Comparison of ENCODE assay signal across 19 cellular contexts in the genomic region with DNA sequence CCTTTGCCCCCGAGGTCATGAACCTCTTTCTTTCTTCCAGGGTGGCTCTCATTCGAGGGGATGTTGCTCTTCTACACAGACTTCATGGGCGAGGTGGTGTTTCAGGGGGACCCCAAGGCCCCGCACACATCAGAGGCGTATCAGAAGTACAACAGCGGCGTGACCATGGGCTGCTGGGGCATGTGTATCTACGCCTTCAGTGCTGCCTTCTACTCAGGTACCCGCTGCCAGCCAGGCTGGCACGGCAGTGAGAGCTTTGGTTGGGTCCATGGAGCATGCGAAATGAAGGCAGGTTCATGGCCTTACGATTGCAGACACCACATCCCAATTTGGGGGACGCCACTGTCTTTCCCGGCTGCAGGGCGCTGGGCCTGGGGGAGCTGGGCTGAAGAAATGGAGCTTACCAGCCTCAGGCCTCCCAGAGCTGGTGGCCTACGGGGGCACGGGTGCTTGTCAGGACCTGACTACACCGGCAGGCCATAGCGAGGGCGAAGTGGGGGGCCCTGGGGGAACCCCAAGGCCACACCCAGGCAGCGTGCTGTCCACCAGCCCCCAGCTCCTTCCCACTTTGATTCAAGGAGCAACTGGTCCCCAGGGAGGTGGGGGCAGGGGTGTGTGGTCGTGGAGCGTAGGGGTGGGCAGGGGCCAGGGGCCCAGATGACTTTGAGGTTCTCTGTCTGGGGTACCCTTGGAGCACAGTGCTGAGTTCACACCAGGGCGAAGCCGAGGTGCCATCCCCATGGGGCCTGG. TPM values are rescaled to one million over a fixed set of nuclear protein-coding genes. Genes with fewer than 3 reads are reported as not detected.
DNase-seq lines count a peak whose midpoint lies in the region; ATAC-seq, FAIRE-seq and TF ChIP-seq lines count a peak whose summit lies in the region.
"Had no signal": no experiment of that assay in that cellular context is flagged by ENCODE, and none has a peak within 500 bp of the region (broad histone marks: within the 10 kb centered on the region; RNA-seq: fewer than 3 reads in every experiment).

No MANE protein-coding gene starts in this region.

- H4K91ac ChIP-seq in H9 (ENCODE audit: insufficient read length, low read depth, low read length) (no peak overlapping the region), H1 (replicated peaks; ENCODE audit: insufficient read length, low read length) (no peak overlapping the region), mesenchymal stem cell (ENCODE audit: low read length) (peak overlapping the region; percentile 48)

- H4K20me1 ChIP-seq in H9 (ENCODE audit: control insufficient read depth, insufficient read depth, insufficient read length), result no peaks in the 10 kb centered on the region
- no peaks in the 10 kb centered on the region for H4K20me1 ChIP-seq in H1 (replicated peaks in 1 of 2; ENCODE audit: control insufficient read depth in 1 of 2, insufficient read depth in 2 of 2, low read length in 2 of 2)

- H3K9ac ChIP-seq in H9 (ENCODE audit: extremely low read depth, insufficient read length, low read length) (no peak overlapping the region), H1 (replicated peaks in 1 of 4; ENCODE audit: extremely low read depth in 1 of 4, low read depth in 3 of 4, low read length in 3 of 4) (no peak overlapping the region), mesenchymal stem cell (ENCODE audit: low read length) (no peak overlapping the region)
- H3K9ac ChIP-seq: GM23248 had no signal

- H3K9me3 Mint-ChIP-seq in H9, result peaks cover 3 to 4% of the 10 kb centered on the region in 2 experiments; a peak in 4 of 5 replicates
- peaks cover 3% of the 10 kb centered on the region for H3K9me3 Mint-ChIP-seq in stimulated activated memory B cell treated with anti-CD40 and anti-IgM and Interleukin-4, amounts not matched to agents 10 μg/mL and 1 μg/mL and 100 μg/mL, for 72 hours

- no peak overlapping the region for H3K18ac ChIP-seq in H9 (ENCODE audit: insufficient read length, low read depth, low read length)
- no peak overlapping the region for H3K18ac ChIP-seq in H1 (ENCODE audit: extremely low read depth, low read length)
- no peak overlapping the region for H3K18ac ChIP-seq in mesenchymal stem cell (ENCODE audit: low read depth in 1 of 2, low read length in 2 of 2)

- H2BK15ac ChIP-seq in H9 (ENCODE audit: low read depth, low read length), result no peak overlapping the region
- H2BK15ac ChIP-seq in H1 (ENCODE audit: low read length), result no peak overlapping the region
- no peak overlapping the region for H2BK15ac ChIP-seq in mesenchymal stem cell (ENCODE audit: low read depth, poor library complexity, severe bottlenecking)

- H4K8ac ChIP-seq in H9 (replicated peaks; ENCODE audit: insufficient read length, low read depth, low read length) (no peak overlapping the region), H1 (ENCODE audit: extremely low read depth, insufficient read depth, low read length) (peak overlapping the region; percentile 68), mesenchymal stem cell (ENCODE audit: low read length) (no peak overlapping the region)

- H3K4me3 Mint-ChIP-seq in H9, result no peak overlapping the region
- H3K4me3 Mint-ChIP-seq in stimulated activated memory B cell treated with anti-CD40 and anti-IgM and Interleukin-4, amounts not matched to agents 10 μg/mL and 1 μg/mL and 100 μg/mL, for 72 hours, result no peak overlapping the region
- H3K4me3 Mint-ChIP-seq: CD4-positive, alpha-beta memory T cell; HFFc6 had no signal

- H3K27ac Mint-ChIP-seq in H9, result peak overlapping the region in 2 of 3 experiments; percentile 18 to 27; a peak in 1 of 7 replicates
- no peak overlapping the region for H3K27ac Mint-ChIP-seq in stimulated activated memory B cell treated with anti-CD40 and anti-IgM and Interleukin-4, amounts not matched to agents 10 μg/mL and 1 μg/mL and 100 μg/mL, for 72 hours
- H3K27ac Mint-ChIP-seq: HFFc6 had no signal

- peaks cover 2 to 6% (median 4%) of the 10 kb centered on the region in 3 experiments; a peak in 5 of 7 replicates for H3K36me3 Mint-ChIP-seq in H9 (ENCODE audit: insufficient read depth in 1 of 3, low read depth in 3 of 3)
- no peaks in the 10 kb centered on the region for H3K36me3 Mint-ChIP-seq in stimulated activated memory B cell treated with anti-CD40 and anti-IgM and Interleukin-4, amounts not matched to agents 10 μg/mL and 1 μg/mL and 100 μg/mL, for 72 hours

- H2BK12ac ChIP-seq in H9 (ENCODE audit: insufficient read length, low read depth, low read length) (no peak overlapping the region), H1 (ENCODE audit: low read depth, low read length) (no peak overlapping the region), mesenchymal stem cell (ENCODE audit: low read length in 2 of 2) (no peak overlapping the region)

- no peak for TF ChIP-seq CTCF in H9 (conservative IDR thresholded peaks at IDR 0.05)
- no peak for TF ChIP-seq CTCF in H1 (IDR thresholded peaks at IDR 0.05; ENCODE audit: control extremely low read depth in 1 of 3, insufficient read depth in 1 of 3, low read depth in 1 of 3, low read length in 3 of 3)

- H3K4me1 ChIP-seq in H9 (ENCODE audit: insufficient read depth, low read length), result no peaks in the 10 kb centered on the region
- H3K4me1 ChIP-seq in H1 (replicated peaks in 1 of 4; ENCODE audit: control insufficient read depth in 3 of 4, insufficient read depth in 4 of 4, low read length in 3 of 4), result no peaks in the 10 kb centered on the region
- peaks cover 3% of the 10 kb centered on the region for H3K4me1 ChIP-seq in mesenchymal stem cell (ENCODE audit: control insufficient read depth, insufficient read depth, low read depth, low read length)
- H3K4me1 ChIP-seq: HAP-1 had no signal

- no peak overlapping the region for H3K4me2 ChIP-seq in H9 (ENCODE audit: insufficient read depth, insufficient read length, low read length)
- no peak overlapping the region for H3K4me2 ChIP-seq in H1 (ENCODE audit: insufficient read depth in 1 of 2, low read depth in 2 of 2, low read length in 2 of 2)
- H3K4me2 ChIP-seq in mesenchymal stem cell (ENCODE audit: low read length, poor library complexity, severe bottlenecking), result no peak overlapping the region

- no peak overlapping the region for H2BK20ac ChIP-seq in H9 (ENCODE audit: low read depth, low read length, poor library complexity, severe bottlenecking)
- H2BK20ac ChIP-seq in H1 (ENCODE audit: low read length), result no peak overlapping the region

- CTCF ChIA-PET in H1 (lab: Charles Lee; ENCODE audit: partially characterized antibody), result interaction anchor here (0.6 to 2.0 kb wide), 5 partner anchors 9 to 175 kb away, joined by 3 to 7 read pairs (median 5); no protein-coding TSS in a partner anchor

- H2BK120ac ChIP-seq in H9 (ENCODE audit: low read depth, low read length, poor library complexity, severe bottlenecking) (no peak overlapping the region), H1 (replicated peaks; ENCODE audit: low read depth, low read length) (no peak overlapping the region), mesenchymal stem cell (ENCODE audit: low read depth, low read length) (no peak overlapping the region)

- H3K4me3 ChIP-seq in H1 (ENCODE audit: extremely low read depth in 1 of 4, insufficient read depth in 2 of 4, low read depth in 3 of 4, low read length in 4 of 4) (no peak overlapping the region), mesenchymal stem cell (ENCODE audit: insufficient read depth in 1 of 2, low read depth in 1 of 2, low read length in 2 of 2) (no peak overlapping the region)
- H3K4me3 ChIP-seq: GM23248, HAP-1 had no signal

- TF ChIP-seq POLR2A in H1 (IDR thresholded peaks at IDR 0.05; ENCODE audit: control extremely low read depth in 1 of 2, low read depth in 2 of 2, low read length in 2 of 2), result no peak

- no peak for TF ChIP-seq EP300 in H1 (IDR thresholded peaks at IDR 0.05; ENCODE audit: borderline replicate concordance in 1 of 2, low read depth in 2 of 2, low read length in 2 of 2)

- DNase-seq in H9 (no peak), H1 (ENCODE audit: low read depth in 1 of 2, low spot score in 2 of 2) (no peak), mesenchymal stem cell (no peak), islet precursor cell (no peak), NCI-H2227 treated with DMSO at 0.1 percent for 48 hours (lab: John Stamatoyannopoulos, UW) (no peak)
- DNase-seq: C1 segment of cervical spinal cord; Calu3; CD4-positive, alpha-beta memory T cell; COR-L47; DMS53; DMS79 treated with DMSO at 0.1 percent for 48 hours; GF-D8; GM23248; HFFc6 had no signal

- H3K56ac ChIP-seq in H9 (ENCODE audit: insufficient read length, low read depth, low read length) (no peak overlapping the region), H1 (replicated peaks; ENCODE audit: insufficient read length, low read depth, low read length) (no peak overlapping the region)

- no peak overlapping the region for H2BK5ac ChIP-seq in H9 (ENCODE audit: insufficient read length, low read length)
- H2BK5ac ChIP-seq in H1 (ENCODE audit: low read depth, low read length), result no peak overlapping the region
- H2BK5ac ChIP-seq in mesenchymal stem cell (ENCODE audit: low read depth, low read length, poor library complexity, severe bottlenecking), result no peak overlapping the region

- no peaks in the 10 kb centered on the region for H3K23me2 ChIP-seq in H9 (ENCODE audit: insufficient read length, low read depth, low read length, poor library complexity, severe bottlenecking)
- no peaks in the 10 kb centered on the region for H3K23me2 ChIP-seq in H1 (ENCODE audit: low read depth, low read length)

- POLR2A ChIA-PET in H1 (lab: Charles Lee; ENCODE audit: partially characterized antibody), result no interaction called here

- H3K4me1 Mint-ChIP-seq in H9, result no peaks in the 10 kb centered on the region
- H3K4me1 Mint-ChIP-seq in stimulated activated memory B cell treated with anti-CD40 and anti-IgM and Interleukin-4, amounts not matched to agents 10 μg/mL and 1 μg/mL and 100 μg/mL, for 72 hours, result no peaks in the 10 kb centered on the region
- H3K4me1 Mint-ChIP-seq: CD4-positive, alpha-beta memory T cell had no signal

- no peak overlapping the region for H2AK5ac ChIP-seq in H9 (ENCODE audit: insufficient read length, low read length)
- H2AK5ac ChIP-seq in H1 (ENCODE audit: low read depth, low read length), result no peak overlapping the region
- H2AK5ac ChIP-seq in mesenchymal stem cell (ENCODE audit: low read length, severe bottlenecking), result no peak overlapping the region

- TF ChIP-seq RAD21 in H1 (IDR thresholded peaks at IDR 0.05 in 1 of 2, conservative IDR thresholded peaks at IDR 0.05 in 1 of 2; ENCODE audit: low read depth in 2 of 2, low read length in 2 of 2), result no peak

- peak; percentile 28 for ATAC-seq in stimulated activated memory B cell treated with anti-CD40 and anti-IgM and Interleukin-4, amounts not matched to agents 10 μg/mL and 1 μg/mL and 100 μg/mL, for 72 hours
- no peak for ATAC-seq in GM19328 (IDR thresholded peaks at IDR 0.05; ENCODE audit: unreplicated experiment)

- H3K27ac ChIP-seq in H9 (ENCODE audit: insufficient read length, low read depth, low read length) (no peak overlapping the region), H1 (ENCODE audit: low read depth, low read length) (no peak overlapping the region), mesenchymal stem cell (ENCODE audit: low read length, poor library complexity, severe bottlenecking) (no peak overlapping the region)
- H3K27ac ChIP-seq: GM23248 had no signal

- H3K27me3 ChIP-seq in H9 (ENCODE audit: insufficient read depth, low read length) (no peaks in the 10 kb centered on the region), H1 (replicated peaks in 1 of 4; ENCODE audit: control insufficient read depth in 3 of 4, extremely low read depth in 1 of 4, insufficient read depth in 3 of 4, low read length in 3 of 4) (no peaks in the 10 kb centered on the region), mesenchymal stem cell (ENCODE audit: control insufficient read depth in 1 of 2, insufficient read depth in 1 of 2, low read length in 2 of 2) (no peaks in the 10 kb centered on the region)

- no peak for FAIRE-seq in H1 (lab: Jason Lieb, UNC)
- FAIRE-seq: GM12891, GM18507 had no signal

- H3K23ac ChIP-seq in H9 (ENCODE audit: insufficient read length, low read depth, low read length) (no peak overlapping the region), H1 (ENCODE audit: insufficient read length) (no peak overlapping the region), mesenchymal stem cell (ENCODE audit: low read length in 2 of 2) (no peak overlapping the region)

- H3K36me3 ChIP-seq in H1 (ENCODE audit: control insufficient read depth in 2 of 4, insufficient read depth in 4 of 4, low read length in 3 of 4) (no peaks in the 10 kb centered on the region), mesenchymal stem cell (ENCODE audit: control insufficient read depth in 1 of 2, insufficient read depth in 2 of 2, low read depth in 1 of 2, low read length in 2 of 2) (peaks cover 0 to 6% of the 10 kb centered on the region in 2 experiments)
- H3K36me3 ChIP-seq: HAP-1 had no signal

- H3K27me3 Mint-ChIP-seq in H9 (ENCODE audit: low read depth), result peaks cover 2% of the 10 kb centered on the region
- no peaks in the 10 kb centered on the region for H3K27me3 Mint-ChIP-seq in stimulated activated memory B cell treated with anti-CD40 and anti-IgM and Interleukin-4, amounts not matched to agents 10 μg/mL and 1 μg/mL and 100 μg/mL, for 72 hours
- H3K27me3 Mint-ChIP-seq: CD4-positive, alpha-beta memory T cell had no signal

- H3K14ac ChIP-seq in H9 (ENCODE audit: insufficient read depth, low read length) (no peak overlapping the region), H1 (ENCODE audit: insufficient read length) (no peak overlapping the region), mesenchymal stem cell (ENCODE audit: low read length in 2 of 2) (no peak overlapping the region)

- H3K9me3 ChIP-seq in H9 (ENCODE audit: control insufficient read depth, low read depth, low read length) (no peaks in the 10 kb centered on the region), H1 (ENCODE audit: insufficient read depth in 2 of 2, low read depth in 1 of 2, low read length in 1 of 2) (no peaks in the 10 kb centered on the region), mesenchymal stem cell (ENCODE audit: control insufficient read depth, low read length) (no peaks in the 10 kb centered on the region)
- H3K9me3 ChIP-seq: HAP-1 had no signal

- no peak overlapping the region for H4K5ac ChIP-seq in H9 (ENCODE audit: insufficient read length, low read depth, low read length)
- no peak overlapping the region for H4K5ac ChIP-seq in H1 (ENCODE audit: insufficient read length, low read depth, low read length)

- no CpG with 5 or more reads among the region's 25 CpGs for WGBS in H9 (ENCODE audit: extremely low coverage, insufficient read length, low lambda C conversion rate)
- WGBS in H1 (ENCODE audit: extremely low coverage in 1 of 2, insufficient coverage in 1 of 2, insufficient read length in 1 of 2, insufficient replicate concordance in 2 of 2, low coverage in 1 of 2, low lambda C conversion rate in 2 of 2, missing lambda C conversion rate in 1 of 2), 2 experiments, result 93% methylated on average over 22 of the region's 25 CpGs; no CpG with 5 or more reads in 1 of the 2 experiments
- WGBS in mesenchymal stem cell, result 93% methylated on average over 21 of the region's 25 CpGs

- H2AFZ ChIP-seq in H9 (ENCODE audit: low read length) (no peak overlapping the region), H1 (ENCODE audit: low read length) (no peak overlapping the region), mesenchymal stem cell (ENCODE audit: low read depth, low read length) (no peak overlapping the region)
- H2AFZ ChIP-seq: GM23248 had no signal

- H3K79me1 ChIP-seq in H9 (ENCODE audit: insufficient read depth, low read depth, low read length, poor library complexity, severe bottlenecking), result no peaks in the 10 kb centered on the region
- no peaks in the 10 kb centered on the region for H3K79me1 ChIP-seq in H1 (ENCODE audit: low read depth, low read length)
- no peaks in the 10 kb centered on the region for H3K79me1 ChIP-seq in mesenchymal stem cell (replicated peaks; ENCODE audit: low read length, poor library complexity, severe bottlenecking)

- H3K79me2 ChIP-seq in H9 (ENCODE audit: insufficient read depth, low read length), result no peaks in the 10 kb centered on the region
- H3K79me2 ChIP-seq in H1 (ENCODE audit: control insufficient read depth in 1 of 2, insufficient read depth in 2 of 2, low read length in 2 of 2), result no peaks in the 10 kb centered on the region

- H3K4ac ChIP-seq in H9 (ENCODE audit: low read depth, low read length) (no peak overlapping the region), H1 (replicated peaks; ENCODE audit: insufficient read length, low read depth, low read length) (no peak overlapping the region), mesenchymal stem cell (ENCODE audit: low read depth in 1 of 2, low read length in 2 of 2) (no peak overlapping the region)

- H3T11ph ChIP-seq in H9 (ENCODE audit: low read length), result no peak overlapping the region

RNA-seq across cellular contexts. Expression of gene SLC45A1, which starts 20.0 kb away (rescaled TPM):
- 0.63 and 1.1 TPM in 2 replicates for total RNA-seq in H9 (2021)
- 1.6 and 1.7 TPM in 2 replicates for total RNA-seq in H1 (2021; fragmentation: NEBNext Ultra II Directional; extraction: Animal tissue kit (Norgen Biotek cat#: 25700))
- 1.0 and 1.6 TPM in 2 replicates for polyA plus RNA-seq in H1 (2011; rRNA removed)
- polyA plus RNA-seq in H1 (2011; cell fraction: cytosol; rRNA removed), result 0.96 TPM
- 1.5 TPM for polyA plus RNA-seq in H1 (2011; cell fraction: nucleus; rRNA removed)
- 1.6 to 2.1 TPM (median 1.8 TPM) in 4 replicates for polyA plus RNA-seq in H1 (2012, experiment 1 of 2)
- polyA plus RNA-seq in H1 (2012, experiment 2 of 2), result 1.8 TPM
- 2.7 TPM for polyA plus RNA-seq in H1 (2013, experiment 1 of 2)
- 3.0 TPM for polyA plus RNA-seq in H1 (2013, experiment 2 of 2)
- polyA minus RNA-seq in H1 (2011; rRNA and poly(A)+ RNA removed), result 0.32 and 1.1 TPM in 2 replicates
- polyA minus RNA-seq in H1 (2011; cell fraction: cytosol; rRNA and poly(A)+ RNA removed), result not detected
- polyA minus RNA-seq in H1 (2011; cell fraction: nucleus; rRNA and poly(A)+ RNA removed), result 1.2 TPM
- polyA plus RNA-seq in mesenchymal stem cell (2013, experiment 1 of 2), result 1.3 TPM
- polyA plus RNA-seq in mesenchymal stem cell (2013, experiment 2 of 2), result 1.5 TPM
